In genomic region chr4:172857026-172857425, GRCh38 we compare ENCODE assay signal across 31 cellular contexts.
"Had no signal": no experiment of that assay in that cellular context is flagged by ENCODE, and none has a peak within 500 bp of the region (broad histone marks: within the 10 kb centered on the region; RNA-seq: fewer than 3 reads in every experiment).

No MANE protein-coding gene starts in this region.

- H3K4me1 Mint-ChIP-seq: activated CD4-positive, alpha-beta T cell treated with anti-CD3 and anti-CD28 coated beads for 36 hours; activated naive CD8-positive, alpha-beta T cell treated with anti-CD3 and anti-CD28 coated beads for 36 hours; activated naive CD8-positive, alpha-beta T cell treated with anti-CD3 and anti-CD28 coated beads, Interleukin-2, amount 50 U/mL, for 24 hours; activated T-helper 17 cell treated with anti-CD3 and anti-CD28 coated beads, Interleukin-2, amount 50 U/mL, for 72 hours; T-helper 17 cell had no signal

- H3K36me3 ChIP-seq: adrenal gland, esophagus squamous epithelium, gastroesophageal sphincter had no signal

- H3K4me1 ChIP-seq: adrenal gland, body of pancreas, esophagus squamous epithelium, gastroesophageal sphincter had no signal

- H3K27me3 Mint-ChIP-seq: activated CD8-positive, alpha-beta T cell treated with anti-CD3 and anti-CD28 coated beads for 36 hours; activated naive CD8-positive, alpha-beta T cell treated with anti-CD3 and anti-CD28 coated beads for 36 hours; activated naive CD8-positive, alpha-beta T cell treated with anti-CD3 and anti-CD28 coated beads, Interleukin-2, amount 50 U/mL, for 24 hours; effector memory CD8-positive, alpha-beta T cell; T-helper 17 cell had no signal

- H3K36me3 Mint-ChIP-seq: activated naive CD8-positive, alpha-beta T cell treated with anti-CD3 and anti-CD28 coated beads for 36 hours had no signal

- H3K4me3 Mint-ChIP-seq: activated CD4-positive, alpha-beta T cell treated with anti-CD3 and anti-CD28 coated beads for 36 hours; activated CD8-positive, alpha-beta T cell treated with anti-CD3 and anti-CD28 coated beads for 36 hours; activated naive CD8-positive, alpha-beta T cell treated with anti-CD3 and anti-CD28 coated beads for 36 hours; activated naive CD8-positive, alpha-beta T cell treated with anti-CD3 and anti-CD28 coated beads, Interleukin-2, amount 50 U/mL, for 24 hours; activated T-cell treated with anti-CD3 and anti-CD28 coated beads, Interleukin-2, amount 50 U/mL, for 4 hours; activated T-helper 17 cell treated with anti-CD3 and anti-CD28 coated beads, Interleukin-2, amount 50 U/mL, for 72 hours; effector memory CD8-positive, alpha-beta T cell; T-helper 17 cell; T-helper 2 cell treated with Interferon-gamma antibody and Interleukin-4, amounts not matched to agents 5 μg/mL and 100 μg/mL, for 36 hours had no signal

- ATAC-seq: activated CD4-positive, alpha-beta T cell treated with anti-CD3 and anti-CD28 coated beads for 36 hours; activated CD8-positive, alpha-beta T cell treated with anti-CD3 and anti-CD28 coated beads for 36 hours; activated naive CD8-positive, alpha-beta T cell treated with anti-CD3 and anti-CD28 coated beads, Interleukin-2, amount 50 U/mL, for 24 hours; activated T-cell treated with anti-CD3 and anti-CD28 coated beads, Interleukin-2, amount 50 U/mL, for 4 hours; activated T-helper 17 cell treated with anti-CD3 and anti-CD28 coated beads, Interleukin-2, amount 50 U/mL, for 72 hours; body of pancreas; effector memory CD8-positive, alpha-beta T cell; gastroesophageal sphincter; T-helper 17 cell had no signal

- H3K9me3 Mint-ChIP-seq: activated T-cell treated with anti-CD3 and anti-CD28 coated beads, Interleukin-2, amount 50 U/mL, for 4 hours; T-helper 2 cell treated with Interferon-gamma antibody and Interleukin-4, amounts not matched to agents 5 μg/mL and 100 μg/mL, for 36 hours had no signal

- DNase-seq: activated CD4-positive, alpha-beta T cell treated with anti-CD3 and anti-CD28 coated beads for 36 hours; activated CD4-positive, alpha-beta T cell treated with anti-CD3 and anti-CD28 coated beads, Interleukin-2, amount 50 U/mL, for 1 hour; activated CD4-positive, alpha-beta T cell treated with anti-CD3 and anti-CD28 coated beads, Interleukin-2, amount 50 U/mL, for 48 hours; activated CD4-positive, CD25-positive, alpha-beta regulatory T cell; activated CD4-positive, CD25-positive, alpha-beta regulatory T cell treated with anti-CD3 and anti-CD28 coated beads, Interleukin-2, amount 50 U/mL, for 72 hours; activated CD8-positive, alpha-beta memory T cell treated with anti-CD3 and anti-CD28 coated beads for 24 hours; activated CD8-positive, alpha-beta T cell treated with anti-CD3 and anti-CD28 coated beads for 36 hours; activated effector memory CD4-positive, alpha-beta T cell treated with Interleukin-2 at 50 U/mL for 16 hours; activated gamma-delta T cell treated with Interleukin-2 at 50 U/mL for 16 hours; activated naive CD4-positive, alpha-beta T cell treated with anti-CD3 and anti-CD28 coated beads, Interleukin-2, amount 50 U/mL, for 16 hours; activated naive CD4-positive, alpha-beta T cell treated with Interleukin-2 at 50 U/mL for 16 hours; activated naive CD8-positive, alpha-beta T cell treated with anti-CD3 and anti-CD28 coated beads for 36 hours; activated naive CD8-positive, alpha-beta T cell treated with anti-CD3 and anti-CD28 coated beads, Interleukin-2, amount 50 U/mL, for 24 hours; activated T-cell treated with anti-CD3 and anti-CD28 coated beads, Interleukin-2, amount 50 U/mL, for 4 hours; adrenal gland; amygdala; aorta; body of pancreas; caudate nucleus; cortex of kidney; dermis blood vessel endothelial cell; effector CD4-positive, alpha-beta T cell; effector memory CD8-positive, alpha-beta T cell; esophagus squamous epithelium; foreskin melanocyte; T-helper 1 cell; T-helper 17 cell; T1000 had no signal

- H3K27ac Mint-ChIP-seq: activated CD4-positive, alpha-beta T cell treated with anti-CD3 and anti-CD28 coated beads for 36 hours; activated CD8-positive, alpha-beta T cell treated with anti-CD3 and anti-CD28 coated beads for 36 hours; activated naive CD8-positive, alpha-beta T cell treated with anti-CD3 and anti-CD28 coated beads for 36 hours; activated naive CD8-positive, alpha-beta T cell treated with anti-CD3 and anti-CD28 coated beads, Interleukin-2, amount 50 U/mL, for 24 hours; activated T-helper 17 cell treated with anti-CD3 and anti-CD28 coated beads, Interleukin-2, amount 50 U/mL, for 72 hours; effector memory CD8-positive, alpha-beta T cell; T-helper 17 cell; T-helper 2 cell treated with Interferon-gamma antibody and Interleukin-4, amounts not matched to agents 5 μg/mL and 100 μg/mL, for 36 hours had no signal

- H3K27ac ChIP-seq: adrenal gland, body of pancreas, esophagus squamous epithelium, gastroesophageal sphincter had no signal

- H3K4me3 ChIP-seq: adrenal gland, body of pancreas, esophagus squamous epithelium, gastroesophageal sphincter had no signal

- H3K9me3 ChIP-seq: adrenal gland, body of pancreas, esophagus squamous epithelium, gastroesophageal sphincter had no signal

- H3K27me3 ChIP-seq: adrenal gland, body of pancreas, esophagus squamous epithelium, gastroesophageal sphincter had no signal
